Comparison of ENCODE assay signal across 20 cellular contexts in genomic region chr2:127351603-127352002, GRCh38.
"Had no signal": no experiment of that assay in that cellular context is flagged by ENCODE, and none has a peak within 500 bp of the region (broad histone marks: within the 10 kb centered on the region; RNA-seq: fewer than 3 reads in every experiment).

No MANE protein-coding gene starts in this region.

- H3K9ac ChIP-seq: SK-N-SH had no signal

- H3K4me3 ChIP-seq: K562 had no signal

- H3K4me2 ChIP-seq: SK-N-SH had no signal

- ATAC-seq: K562 had no signal

- H3K27me3 Mint-ChIP-seq: IgD-negative memory B cell had no signal

- H3K9me3 Mint-ChIP-seq: IgD-negative memory B cell had no signal

- H3K9me3 ChIP-seq: SK-N-SH had no signal

- DNase-seq: MV-4-11, NCI-H1048, NCI-H1105, NCI-H1417, NCI-H1436 treated with DMSO at 0.1 percent for 48 hours, NCI-H1694 treated with DMSO at 0.1 percent for 48 hours, NCI-H1930, NCI-H2081, NCI-H2107, NCI-H2227 treated with DMSO at 0.1 percent for 48 hours, NCI-H446, NCI-H510A, NCI-H524 treated with DMSO at 0.1 percent for 48 hours, NCI-H69, NCI-H774, Right ventricle myocardium superior, RPMI8226, SK-N-SH had no signal
